8 cellular contexts compared by ENCODE assay signal in genomic region chr17:56833023-56833811, GRCh38. TPM values are rescaled to one million over a fixed set of nuclear protein-coding genes. Genes with fewer than 3 reads are reported as not detected.
A peak's percentile ranks its signal among the peaks of the same experiment; 100 is the strongest.
DNase-seq lines count a peak whose midpoint lies in the region; ATAC-seq and TF ChIP-seq lines count a peak whose summit lies in the region.

No MANE protein-coding gene starts in this region.

- no peak for TF ChIP-seq CTCF in osteoblast (IDR thresholded peaks at IDR 0.05; ENCODE audit: extremely low read depth, low read depth, low read length)
- no peak for TF ChIP-seq CTCF in thoracic aorta (IDR thresholded peaks at IDR 0.05)

- H3K4me3 ChIP-seq in osteoblast (ENCODE audit: insufficient read depth, low read length) = peak overlapping the region; percentile 79
- H3K4me3 ChIP-seq in thoracic aorta = peak overlapping the region; percentile 92

- peak overlapping the region; percentile 94 for H3K4me2 ChIP-seq in osteoblast (ENCODE audit: insufficient read depth, low read length)

- DNase-seq in DMS153 treated with DMSO at 0.1 percent for 48 hours (lab: John Stamatoyannopoulos, UW; ENCODE audit: unreplicated experiment) (peak; percentile 68), HT-29 (ENCODE audit: low spot score) (peak; percentile 83), RPMI8226 (peak; percentile 70), activated gamma-delta T cell (lab: John Stamatoyannopoulos, UW) (peak; percentile 80), germinal center (ENCODE audit: low spot score) (peak; percentile 60), osteoblast (ENCODE audit: insufficient read length, low spot score, missing footprints) (peak; percentile 98), thoracic aorta (ENCODE audit: low spot score) (no peak)

- ATAC-seq in GM21381 (IDR thresholded peaks at IDR 0.05; ENCODE audit: unreplicated experiment) (peak; percentile 38), thoracic aorta (ENCODE audit: insufficient number of reproducible peaks, low FRiP score, low read depth) (peak; percentile 21)

- H3K27me3 ChIP-seq in osteoblast (ENCODE audit: insufficient read depth, low read length) (no peaks in the 10 kb centered on the region), thoracic aorta (replicated peaks; ENCODE audit: insufficient read depth) (no peaks in the 10 kb centered on the region)

- no peaks in the 10 kb centered on the region for H4K20me1 ChIP-seq in osteoblast (ENCODE audit: insufficient read depth, low read length)

- peaks cover 29% of the 10 kb centered on the region for H3K79me2 ChIP-seq in osteoblast (ENCODE audit: insufficient read depth, low read length)

- H3K36me3 ChIP-seq in osteoblast (ENCODE audit: insufficient read depth, low read length) = no peaks in the 10 kb centered on the region
- H3K36me3 ChIP-seq in thoracic aorta = no peaks in the 10 kb centered on the region

- peak overlapping the region; percentile 88 for H2AFZ ChIP-seq in osteoblast (ENCODE audit: low read length)

- H3K27ac ChIP-seq in osteoblast (ENCODE audit: low read depth, low read length) = no peak overlapping the region
- peak overlapping the region in 1 of 2 donors; percentile 62 for H3K27ac ChIP-seq in thoracic aorta

- H3K4me1 ChIP-seq in osteoblast (ENCODE audit: insufficient read depth, low read length) (peaks cover 16% of the 10 kb centered on the region), thoracic aorta (ENCODE audit: control insufficient read depth in 1 of 2, low read depth in 2 of 2) (peaks cover 9 to 30% of the 10 kb centered on the region in 2 donors)

- H3K9me3 ChIP-seq in osteoblast (ENCODE audit: low read depth, low read length) (no peaks in the 10 kb centered on the region), thoracic aorta (no peaks in the 10 kb centered on the region)

RNA-seq across cellular contexts. Expression of gene C17orf67, which starts 0.5 kb away (rescaled TPM):
- 0.81 and 1.7 TPM in 2 replicates for total RNA-seq in HT-29 (2014; rRNA removed; shearing (Covaris generic))
- total RNA-seq in osteoblast (0.36 and 0.88 TPM in 2 replicates), thoracic aorta (1 to 10 TPM; 1.3 to 2.4 TPM)

RNA-seq across cellular contexts. Expression of gene DGKE, which starts 0.7 kb away (rescaled TPM):
- 4.4 and 10.2 TPM in 2 replicates for total RNA-seq in HT-29 (2014; rRNA removed; shearing (Covaris generic))
- 6.2 and 7.7 TPM in 2 replicates for total RNA-seq in osteoblast
- 1 to 10 TPM; 8.7 to 9.9 TPM for total RNA-seq in thoracic aorta
